ENCODE assay signal across 19 cellular contexts in the genomic region with DNA sequence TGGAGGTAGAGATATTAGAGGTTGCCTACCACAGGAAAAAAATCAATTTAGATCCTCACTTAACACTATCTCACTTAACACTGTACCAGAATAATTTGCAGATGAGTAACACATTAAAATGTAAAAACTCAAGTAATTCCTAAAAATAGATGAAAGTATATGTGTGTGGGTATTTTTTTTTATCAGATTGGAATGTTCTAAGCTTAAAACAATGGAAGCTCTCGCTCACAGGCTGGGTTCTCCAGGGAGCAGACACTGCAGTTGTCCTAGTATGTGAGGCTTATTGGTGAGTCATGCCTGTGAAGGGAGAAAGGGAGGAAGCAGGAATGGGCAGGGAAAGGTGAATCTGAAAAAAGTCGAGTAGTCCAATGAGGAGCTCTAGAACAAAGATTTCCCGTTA.
A peak's percentile ranks its signal among the peaks of the same experiment; 100 is the strongest.
DNase-seq lines count a peak whose midpoint lies in the region; ATAC-seq and TF ChIP-seq lines count a peak whose summit lies in the region.
"Had no signal": no experiment of that assay in that cellular context is flagged by ENCODE, and none has a peak within 500 bp of the region (broad histone marks: within the 10 kb centered on the region; RNA-seq: fewer than 3 reads in every experiment).

No MANE protein-coding gene starts in this region.

- H3K36me3 ChIP-seq in Panc1 (ENCODE audit: control insufficient read depth, insufficient read depth, low read length), result no peaks in the 10 kb centered on the region
- H3K36me3 ChIP-seq: adrenal gland had no signal

- peak overlapping the region; percentile 40; the same call in 1 of the 2 replicates for H3K27ac ChIP-seq in Panc1 (ENCODE audit: low read length)
- H3K27ac ChIP-seq: adrenal gland, HL-60, KMS-11, parathyroid adenoma had no signal

- H3K36me3 Mint-ChIP-seq in neural crest cell (ENCODE audit: low read depth), result peaks cover 6% of the 10 kb centered on the region

- no peaks in the 10 kb centered on the region for H3K9me3 ChIP-seq in Panc1 (ENCODE audit: control insufficient read depth, insufficient read depth, low read depth, low read length)
- H3K9me3 ChIP-seq: adrenal gland, mucosa of descending colon had no signal

- DNase-seq in ELF-1 (ENCODE audit: low read depth, low spot score) (peak; percentile 36), Panc1 (ENCODE audit: low read depth, low spot score) (no peak), dermis microvascular lymphatic vessel endothelial cell (ENCODE audit: low read depth in 2 of 2) (peak; percentile 21 to 81), neural crest cell (ENCODE audit: low read depth, low spot score) (no peak), GM13977 (ENCODE audit: low spot score) (no peak), NCI-H82 treated with DMSO at 0.1 percent for 48 hours (lab: John Stamatoyannopoulos, UW; ENCODE audit: unreplicated experiment) (no peak), ureter (ENCODE audit: low spot score) (no peak), NCI-H1417 treated with DMSO at 0.1 percent for 48 hours (lab: John Stamatoyannopoulos, UW) (no peak)
- DNase-seq: activated B cell treated with CpG ODN at 0.5 μM for 24 hours; adrenal gland; hypothalamus; left cardiac atrium; mucosa of descending colon; NCI-H1436; stimulated activated naive CD4-positive, alpha-beta T cell had no signal

- no peak for TF ChIP-seq CTCF in Panc1 (IDR thresholded peaks at IDR 0.05)
- no peak for TF ChIP-seq CTCF in neural crest cell (conservative IDR thresholded peaks at IDR 0.05)
- no peak for TF ChIP-seq CTCF in GM13977 (IDR thresholded peaks at IDR 0.05; ENCODE audit: extremely low read depth, insufficient read depth, missing control alignments)

- peaks cover 12% of the 10 kb centered on the region for H3K9me3 Mint-ChIP-seq in neural crest cell
- H3K9me3 Mint-ChIP-seq: activated B cell treated with CpG ODN at 0.5 μM for 24 hours; activated T-helper 2 cell treated with anti-CD3 and anti-CD28 coated beads, Interferon-gamma antibody, Interleukin-2, Interleukin-4, amounts not matched to agents 10 μg/mL and 5 μg/mL and 100 μg/mL, durations not matched to agents 14 hours and 24 hours and 36 hours had no signal

- intact Hi-C loops in Panc1 (cut with micrococcal nuclease; ENCODE audit: unreplicated experiment), result no loop called here

- ATAC-seq in Panc1, result no peak
- ATAC-seq: left cardiac atrium, mucosa of descending colon had no signal

- CTCF ChIA-PET in Panc1 (lab: Charles Lee), result no interaction called here

- in situ Hi-C loops in Panc1 (cut with HindIII; ENCODE audit: low pct_unique_long_range_greater_than_20kb, low sequenced_read_pairs) (no loop called here), GM13977 (cut with MboI; ENCODE audit: low pct_unique_long_range_greater_than_20kb, low sequenced_read_pairs, unreplicated experiment) (loop anchor here (25.0 kb wide), 1 partner anchor 485 kb away; no protein-coding TSS in a partner anchor)

- no TSS peak for BruUV-seq in Panc1 (replicated peaks; lab: Mats Ljungman, UMichigan)

- no peak overlapping the region for H3K4me3 Mint-ChIP-seq in neural crest cell
- H3K4me3 Mint-ChIP-seq: activated B cell treated with CpG ODN at 0.5 μM for 24 hours had no signal

- peaks cover 18% of the 10 kb centered on the region for H3K4me1 Mint-ChIP-seq in neural crest cell
- H3K4me1 Mint-ChIP-seq: activated B cell treated with CpG ODN at 0.5 μM for 24 hours had no signal

- H3K27me3 Mint-ChIP-seq in neural crest cell (ENCODE audit: low read depth), result no peaks in the 10 kb centered on the region
- H3K27me3 Mint-ChIP-seq: activated B cell treated with CpG ODN at 0.5 μM for 24 hours had no signal

- POLR2A ChIA-PET in Panc1 (lab: Charles Lee), result no interaction called here

- H3K27ac Mint-ChIP-seq in neural crest cell (ENCODE audit: unreplicated experiment), result peak overlapping the region; percentile 47
- H3K27ac Mint-ChIP-seq: activated B cell treated with CpG ODN at 0.5 μM for 24 hours; activated T-helper 2 cell treated with anti-CD3 and anti-CD28 coated beads, Interferon-gamma antibody, Interleukin-2, Interleukin-4, amounts not matched to agents 10 μg/mL and 5 μg/mL and 100 μg/mL, durations not matched to agents 14 hours and 24 hours and 36 hours had no signal

- H3K27me3 ChIP-seq in Panc1 (ENCODE audit: control insufficient read depth, insufficient read depth, low read length), result no peaks in the 10 kb centered on the region
- H3K27me3 ChIP-seq: adrenal gland had no signal

- H3K4me1 ChIP-seq in Panc1 (ENCODE audit: control insufficient read depth, insufficient read depth, low read length), result peaks cover 3% of the 10 kb centered on the region; the same call in 1 of the 2 replicates
- H3K4me1 ChIP-seq: parathyroid adenoma had no signal

- no peak overlapping the region for H3K4me3 ChIP-seq in Panc1 (ENCODE audit: low read depth in 2 of 2, low read length in 2 of 2)
- H3K4me3 ChIP-seq: adrenal gland, mucosa of descending colon had no signal

Comparison
In these comparisons a context has a peak if more than half of its experiments do, and no peak if none do; other contexts are left out.
1. DNase-seq: peak in ELF-1 (single experiment) and dermis microvascular lymphatic vessel endothelial cell (2 of 2); none in Panc1 (single experiment), neural crest cell (single experiment), GM13977 (single experiment), NCI-H82 treated with DMSO at 0.1 percent for 48 hours (single experiment), ureter (single experiment) and NCI-H1417 treated with DMSO at 0.1 percent for 48 hours (single experiment).